Comparison of ENCODE assay signal across 8 cellular contexts in the genomic region with DNA sequence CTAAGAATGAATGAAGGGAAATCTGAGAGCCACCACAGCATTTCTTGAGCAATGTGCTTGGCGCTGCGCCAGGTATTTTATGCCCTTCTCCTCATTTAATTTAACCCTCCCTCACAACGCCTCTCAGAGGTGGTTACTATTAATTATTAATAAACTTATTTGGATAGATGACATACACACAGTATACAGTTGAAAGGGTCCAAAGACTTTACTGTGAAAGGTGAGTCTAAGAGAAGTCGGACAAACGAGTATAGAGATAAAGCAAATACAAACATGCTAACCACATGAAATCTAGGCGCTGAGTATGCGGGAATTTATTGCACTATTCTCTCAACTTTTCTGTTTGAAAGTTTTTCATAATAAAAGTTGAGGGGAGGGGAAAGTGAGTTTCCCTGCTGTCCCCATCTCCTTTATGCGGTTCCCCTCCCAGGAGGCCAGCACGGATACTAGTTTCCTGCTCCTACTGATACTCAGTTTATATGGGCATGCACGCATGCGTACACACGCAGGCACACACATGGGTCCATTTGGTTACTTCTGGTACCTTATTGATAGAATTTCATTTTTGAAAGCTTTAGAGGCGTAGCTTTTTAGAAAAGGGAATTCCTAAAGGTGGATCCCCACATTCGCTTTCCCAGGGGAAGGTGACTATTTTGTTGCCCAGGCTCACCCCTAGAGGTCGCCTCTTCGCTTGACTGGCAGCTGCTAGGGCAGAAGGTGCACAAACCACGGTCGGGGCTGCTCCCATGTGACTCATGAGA. TPM values are rescaled to one million over a fixed set of nuclear protein-coding genes. Genes with fewer than 3 reads are reported as not detected.
A peak's percentile ranks its signal among the peaks of the same experiment; 100 is the strongest.
DNase-seq lines count a peak whose midpoint lies in the region; ATAC-seq, FAIRE-seq and TF ChIP-seq lines count a peak whose summit lies in the region.

No MANE protein-coding gene starts in this region.

- DNase-seq in NCI-H1436 treated with DMSO at 0.1 percent for 48 hours (lab: John Stamatoyannopoulos, UW) (peak; percentile 1), WERI-Rb-1 (peak; percentile 90), breast epithelium (ENCODE audit: low spot score in 2 of 2) (peak; percentile 59 to 72), NCI-H187 treated with DMSO at 0.1 percent for 48 hours (lab: John Stamatoyannopoulos, UW) (no peak)
- peak; percentile 51 to 53 for DNase-seq in stimulated activated CD4-positive, alpha-beta T cell treated with anti-CD3 and anti-CD28 coated beads, Interleukin-15, amount 100 ng/mL, for 1 hour (ENCODE audit: low read depth in 1 of 2, low spot score in 1 of 2)

- H3K9me3 ChIP-seq in WERI-Rb-1 (ENCODE audit: severe bottlenecking) (no peaks in the 10 kb centered on the region), breast epithelium (no peaks in the 10 kb centered on the region)

- H3K27ac ChIP-seq in WERI-Rb-1 = no peak overlapping the region
- H3K27ac ChIP-seq in breast epithelium = peak overlapping the region; percentile 10 to 40

- TF ChIP-seq POLR2A in breast epithelium (IDR thresholded peaks at IDR 0.05) = no peak

- intact Hi-C loops in breast epithelium (cut with DNase I; ENCODE audit: low total_unique reads) = no loop called here

- H3K36me3 ChIP-seq in WERI-Rb-1 (no peaks in the 10 kb centered on the region), breast epithelium (no peaks in the 10 kb centered on the region)

- TF ChIP-seq CTCF in GM12872 (IDR thresholded peaks at IDR 0.05; ENCODE audit: insufficient read depth, low read depth, low read length) (peak; percentile 97), WERI-Rb-1 (IDR thresholded peaks at IDR 0.05; ENCODE audit: low read depth, low read length) (peak; percentile 92), breast epithelium (IDR thresholded peaks at IDR 0.05) (peak in 2 of 3 donors; percentile 63 to 72)

- no peaks in the 10 kb centered on the region for H3K4me1 ChIP-seq in breast epithelium

- peak; percentile 90 for FAIRE-seq in islet of Langerhans (lab: Jason Lieb, UNC)

- H3K27me3 ChIP-seq in WERI-Rb-1 (ENCODE audit: insufficient read depth, low read depth, severe bottlenecking) (no peaks in the 10 kb centered on the region), breast epithelium (no peaks in the 10 kb centered on the region)

- H3K4me3 ChIP-seq in WERI-Rb-1 (ENCODE audit: low read depth, low read length) = no peak overlapping the region
- peak overlapping the region in 2 of 3 donors; percentile 33 to 47 for H3K4me3 ChIP-seq in breast epithelium

- peak; percentile 82 for ATAC-seq in HG02623 (IDR thresholded peaks at IDR 0.05; ENCODE audit: unreplicated experiment)

RNA-seq across cellular contexts. Expression of gene KCTD6, which starts 28.5 kb away (rescaled TPM):
- total RNA-seq in breast epithelium = 10 to 100 TPM; 15.4 to 30.7 (median 16.3) TPM

RNA-seq across cellular contexts. Expression of gene PDHB, which starts 29.7 kb away (rescaled TPM):
- 10 to 100 TPM; 56.0 to 68.2 (median 57.1) TPM for total RNA-seq in breast epithelium
